ENCODE assay signal across 26 cellular contexts in the genomic region with DNA sequence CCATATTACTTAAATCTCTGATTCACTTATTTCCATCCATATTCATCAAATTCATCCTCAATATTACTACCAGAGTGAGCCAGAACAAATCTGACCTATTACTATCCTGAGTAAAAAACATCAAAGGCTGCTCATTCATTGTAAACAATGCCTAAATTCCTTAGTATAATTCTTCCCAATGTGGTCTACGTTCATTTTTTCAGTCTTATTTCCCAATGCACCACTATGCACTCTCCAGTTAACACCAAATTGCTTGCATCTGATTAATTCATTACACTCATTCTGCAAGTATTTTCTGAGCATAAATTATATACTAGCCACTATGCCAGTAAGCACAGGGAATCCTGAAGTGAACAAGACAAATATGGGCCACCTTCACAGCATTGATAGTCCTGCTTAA.
DNase-seq lines count a peak whose midpoint lies in the region; ATAC-seq and TF ChIP-seq lines count a peak whose summit lies in the region.
"Had no signal": no experiment of that assay in that cellular context is flagged by ENCODE, and none has a peak within 500 bp of the region (broad histone marks: within the 10 kb centered on the region; RNA-seq: fewer than 3 reads in every experiment).

No MANE protein-coding gene starts in this region.

- no peaks in the 10 kb centered on the region for H3K9me3 Mint-ChIP-seq in natural killer cell treated with Interleukin-12 subunit alpha and Interleukin-12 subunit beta and Interleukin-15 and Interleukin-18, amount 100 ng/mL, for 72 hours
- H3K9me3 Mint-ChIP-seq: activated naive CD4-positive, alpha-beta T cell treated with anti-CD3 and anti-CD28 coated beads, Interleukin-2, amount 50 U/mL, for 24 hours; CD4-positive, CD25-positive, alpha-beta regulatory T cell; central memory CD8-positive, alpha-beta T cell; stimulated activated naive B cell treated with anti-CD40 and anti-IgM and Interleukin-4, amounts not matched to agents 10 μg/mL and 1 μg/mL and 100 μg/mL, for 72 hours had no signal

- TF ChIP-seq CTCF in GM10266 (IDR thresholded peaks at IDR 0.05; ENCODE audit: control insufficient read depth, insufficient read depth, low read depth, missing control alignments), result no peak

- no peaks in the 10 kb centered on the region for H3K36me3 Mint-ChIP-seq in natural killer cell treated with Interleukin-12 subunit alpha and Interleukin-12 subunit beta and Interleukin-15 and Interleukin-18, amount 100 ng/mL, for 72 hours
- H3K36me3 Mint-ChIP-seq: activated naive CD4-positive, alpha-beta T cell treated with anti-CD3 and anti-CD28 coated beads, Interleukin-2, amount 50 U/mL, for 24 hours; CD4-positive, CD25-positive, alpha-beta regulatory T cell; stimulated activated naive B cell treated with anti-CD40 and anti-IgM and Interleukin-4, amounts not matched to agents 10 μg/mL and 1 μg/mL and 100 μg/mL, for 72 hours had no signal

- H3K4me3 Mint-ChIP-seq in natural killer cell treated with Interleukin-12 subunit alpha and Interleukin-12 subunit beta and Interleukin-15 and Interleukin-18, amount 100 ng/mL, for 72 hours, result no peak overlapping the region
- H3K4me3 Mint-ChIP-seq: activated naive CD4-positive, alpha-beta T cell treated with anti-CD3 and anti-CD28 coated beads, Interleukin-2, amount 50 U/mL, for 24 hours; CD4-positive, CD25-positive, alpha-beta regulatory T cell; central memory CD8-positive, alpha-beta T cell; stimulated activated naive B cell treated with anti-CD40 and anti-IgM and Interleukin-4, amounts not matched to agents 10 μg/mL and 1 μg/mL and 100 μg/mL, for 72 hours had no signal

- no peak overlapping the region for H3K27ac Mint-ChIP-seq in natural killer cell treated with Interleukin-12 subunit alpha and Interleukin-12 subunit beta and Interleukin-15 and Interleukin-18, amount 100 ng/mL, for 72 hours
- H3K27ac Mint-ChIP-seq: activated naive CD4-positive, alpha-beta T cell treated with anti-CD3 and anti-CD28 coated beads, Interleukin-2, amount 50 U/mL, for 24 hours; CD4-positive, CD25-positive, alpha-beta regulatory T cell; stimulated activated naive B cell treated with anti-CD40 and anti-IgM and Interleukin-4, amounts not matched to agents 10 μg/mL and 1 μg/mL and 100 μg/mL, for 72 hours had no signal

- H3K27me3 Mint-ChIP-seq in natural killer cell treated with Interleukin-12 subunit alpha and Interleukin-12 subunit beta and Interleukin-15 and Interleukin-18, amount 100 ng/mL, for 72 hours, result no peaks in the 10 kb centered on the region
- H3K27me3 Mint-ChIP-seq: CD4-positive, CD25-positive, alpha-beta regulatory T cell had no signal

- no peaks in the 10 kb centered on the region for H3K4me1 Mint-ChIP-seq in natural killer cell treated with Interleukin-12 subunit alpha and Interleukin-12 subunit beta and Interleukin-15 and Interleukin-18, amount 100 ng/mL, for 72 hours (ENCODE audit: low read depth in 2 of 2)
- H3K4me1 Mint-ChIP-seq: activated naive CD4-positive, alpha-beta T cell treated with anti-CD3 and anti-CD28 coated beads, Interleukin-2, amount 50 U/mL, for 24 hours; CD4-positive, CD25-positive, alpha-beta regulatory T cell; central memory CD8-positive, alpha-beta T cell; stimulated activated naive B cell treated with anti-CD40 and anti-IgM and Interleukin-4, amounts not matched to agents 10 μg/mL and 1 μg/mL and 100 μg/mL, for 72 hours had no signal

- ATAC-seq in natural killer cell treated with Interleukin-12 subunit alpha and Interleukin-12 subunit beta and Interleukin-15 and Interleukin-18, amount 100 ng/mL, for 72 hours, result no peak
- ATAC-seq: left cardiac atrium; sciatic nerve; stimulated activated naive B cell treated with anti-CD40 and anti-IgM and Interleukin-4, amounts not matched to agents 10 μg/mL and 1 μg/mL and 100 μg/mL, for 72 hours had no signal

- DNase-seq in GM03348 (ENCODE audit: low spot score) (peak; percentile 35), SW480 (ENCODE audit: low spot score) (peak; percentile 20), fibroblast of gingiva (ENCODE audit: low read depth) (peak; percentile 71), renal cortical epithelial cell (ENCODE audit: low read depth) (peak; percentile 91), NCI-H524 treated with DMSO at 0.1 percent for 48 hours (lab: John Stamatoyannopoulos, UW) (no peak), GM10266 (ENCODE audit: extremely low spot score) (no peak)
- no peak for DNase-seq in natural killer cell treated with Interleukin-12 subunit alpha and Interleukin-12 subunit beta and Interleukin-15 and Interleukin-18, amount 100 ng/mL, for 72 hours (ENCODE audit: low spot score)
- DNase-seq: activated CD4-positive, alpha-beta T cell treated with anti-CD3 and anti-CD28 coated beads, Interleukin-2, amount 50 U/mL, for 4 hours; activated CD4-positive, CD25-positive, alpha-beta regulatory T cell; anterior cingulate cortex; CD4-positive, CD25-positive, alpha-beta regulatory T cell; dorsolateral prefrontal cortex; head of caudate nucleus; KG1; left cardiac atrium; mammary epithelial cell; NCI-H1417; NCI-H2081; NCI-H345; NCI-H774; SJCRH30; stimulated activated naive B cell treated with anti-CD40 and anti-IgM and Interleukin-4, amounts not matched to agents 10 μg/mL and 1 μg/mL and 100 μg/mL, for 72 hours; T-helper 1 cell had no signal

Comparison
In these comparisons a context has a peak if more than half of its experiments do, and no peak if none do; other contexts are left out.
1. DNase-seq: peak in GM03348 (single experiment), SW480 (single experiment), fibroblast of gingiva (single experiment) and renal cortical epithelial cell (single experiment); none in natural killer cell treated with Interleukin-12 subunit alpha and Interleukin-12 subunit beta and Interleukin-15 and Interleukin-18, amount 100 ng/mL, for 72 hours (single experiment), NCI-H524 treated with DMSO at 0.1 percent for 48 hours (single experiment) and GM10266 (single experiment).